8 cellular contexts compared by ENCODE assay signal in genomic region chr4:88539322-88540068, GRCh38. TPM values are rescaled to one million over a fixed set of nuclear protein-coding genes. Genes with fewer than 3 reads are reported as not detected.
A peak's percentile ranks its signal among the peaks of the same experiment; 100 is the strongest.
DNase-seq lines count a peak whose midpoint lies in the region; ATAC-seq and TF ChIP-seq lines count a peak whose summit lies in the region.
"Not testable (repeated sequence)": the region's sequence is repeated elsewhere in the genome, so short reads cannot be mapped to it uniquely, and the experiment has no call there.

No MANE protein-coding gene starts in this region.

- not testable (repeated sequence) for H3K36me3 Mint-ChIP-seq in nephron progenitor cell (ENCODE audit: low read depth)

- H3K4me3 ChIP-seq in astrocyte of the cerebellum (ENCODE audit: low read depth, low read length): not testable (repeated sequence)

- H3K4me3 Mint-ChIP-seq in nephron progenitor cell: not testable (repeated sequence)

- not testable (repeated sequence) for H3K27me3 Mint-ChIP-seq in nephron progenitor cell (ENCODE audit: low read depth, poor library complexity)

- H3K4me1 Mint-ChIP-seq in nephron progenitor cell: not testable (repeated sequence)

- ATAC-seq in Right ventricle myocardium inferior: not testable (repeated sequence)

- H3K27ac Mint-ChIP-seq in nephron progenitor cell: not testable (repeated sequence)

- DNase-seq in AML-193 (lab: John Stamatoyannopoulos, UW) (peak; percentile 31 to 34), HCEC 1CT (peak; percentile 8), NOMO-1 (lab: John Stamatoyannopoulos, UW; ENCODE audit: unreplicated experiment in 2 of 2) (peak; percentile 2 to 8), Right ventricle myocardium inferior (ENCODE audit: missing footprints) (peak; percentile 80), nephron progenitor cell (peak; percentile 61)
- peak; percentile 70 for DNase-seq in activated CD4-positive, alpha-beta T cell treated with anti-CD3 and anti-CD28 coated beads, Interleukin-2, amount 50 U/mL, for 1 hour
- not testable (repeated sequence) for DNase-seq in astrocyte of the cerebellum (ENCODE audit: low read depth)
- peak; percentile 38 for DNase-seq in stimulated activated CD8-positive, alpha-beta memory T cell treated with anti-CD3 and anti-CD28 coated beads, Interleukin-15, amount 100 ng/mL, for 24 hours (ENCODE audit: low read depth)

- TF ChIP-seq CTCF in astrocyte of the cerebellum (IDR thresholded peaks at IDR 0.05; ENCODE audit: low read depth, low read length, missing control alignments): peak; percentile 55
- peak; percentile 57 for TF ChIP-seq CTCF in nephron progenitor cell (IDR thresholded peaks at IDR 0.05)

- intact Hi-C loops in Right ventricle myocardium inferior (cut with DNase I): loop anchor here (1.0 to 10.0 kb wide), 2 partner anchors 120 to 485 kb away; no protein-coding TSS in a partner anchor

- in situ Hi-C loops in astrocyte of the cerebellum (cut with HindIII; ENCODE audit: low sequenced_read_pairs): not testable (repeated sequence)

- H3K9me3 Mint-ChIP-seq in nephron progenitor cell: not testable (repeated sequence)

RNA-seq across cellular contexts. Expression of gene PYURF, which starts 15.9 kb away (rescaled TPM):
- 56.3 TPM for total RNA-seq in Right ventricle myocardium inferior

RNA-seq across cellular contexts. Expression of gene HERC3, which starts 52.8 kb away (rescaled TPM):
- total RNA-seq in Right ventricle myocardium inferior: 49.5 TPM
